Comparison of ENCODE assay signal across 8 cellular contexts in the genomic region with DNA sequence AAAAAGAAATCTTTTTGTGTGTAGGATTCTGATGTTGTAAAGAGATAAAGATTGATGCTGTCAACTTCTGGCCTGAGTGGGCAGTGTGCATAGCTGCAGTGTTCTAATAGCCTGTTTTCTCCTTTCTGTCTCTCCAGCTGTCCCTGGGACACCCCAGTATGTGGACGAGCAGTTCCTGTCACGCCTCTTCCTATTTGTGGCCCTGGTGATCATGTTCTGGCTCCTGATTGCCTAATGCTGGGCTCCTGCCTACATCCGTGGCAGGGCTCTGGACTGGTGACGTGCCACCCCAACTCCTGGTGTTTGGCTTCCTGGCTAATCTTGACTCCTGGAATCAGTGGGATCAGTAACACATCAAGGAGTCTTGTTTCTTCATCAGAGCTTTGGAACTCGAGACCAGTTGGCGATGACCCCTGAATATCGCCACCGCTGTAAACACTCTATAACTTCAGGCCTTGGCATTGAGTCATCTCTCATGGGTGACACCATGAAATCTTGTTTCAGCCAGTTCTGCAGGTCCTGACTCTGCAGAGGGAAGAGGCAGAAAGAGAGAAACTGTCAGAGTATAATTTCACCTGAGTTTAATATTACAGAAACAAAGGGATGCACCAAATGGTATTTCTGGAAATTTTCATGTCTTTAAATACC. TPM values are rescaled to one million over a fixed set of nuclear protein-coding genes. Genes with fewer than 3 reads are reported as not detected.
DNase-seq lines count a peak whose midpoint lies in the region; ATAC-seq, FAIRE-seq and TF ChIP-seq lines count a peak whose summit lies in the region.
"Not testable (repeated sequence)": the region's sequence is repeated elsewhere in the genome, so short reads cannot be mapped to it uniquely, and the experiment has no call there.

No MANE protein-coding gene starts in this region.

- not testable (repeated sequence) for H3K4me1 Mint-ChIP-seq in WTC11
- H3K4me1 Mint-ChIP-seq in mesothelial cell of epicardium: peaks cover 23% of the 10 kb centered on the region

- POLR2A ChIA-PET in WTC11 (lab: Charles Lee): not testable (repeated sequence)

- CTCF ChIA-PET in WTC11 (lab: Charles Lee): interaction anchor here (0.7 kb wide), 1 partner anchor 391 kb away, joined by 3 read pairs; no protein-coding TSS in a partner anchor

- not testable (repeated sequence) for TF ChIP-seq CTCF in 22Rv1 (IDR thresholded peaks at IDR 0.05); WTC11 (IDR thresholded peaks at IDR 0.05); bronchial epithelial cell (IDR thresholded peaks at IDR 0.05; ENCODE audit: insufficient read depth, low read length, severe bottlenecking); esophagus squamous epithelium (IDR thresholded peaks at IDR 0.05); mesothelial cell of epicardium (IDR thresholded peaks at IDR 0.05; ENCODE audit: unreplicated experiment); upper lobe of right lung (IDR thresholded peaks at IDR 0.05)

- intact Hi-C loops in esophagus squamous epithelium (cut with DNase I); right cardiac atrium (cut with DNase I); upper lobe of right lung (cut with DNase I): not testable (repeated sequence)
- intact Hi-C loops in sciatic nerve (cut with DNase I): loop anchor here (10.0 kb wide), 1 partner anchor 70 kb away; no protein-coding TSS in a partner anchor

- TF ChIP-seq POLR2A in esophagus squamous epithelium (IDR thresholded peaks at IDR 0.05): not testable (repeated sequence)

- WGBS in esophagus squamous epithelium, 2 donors: 63 to 77% methylated on average over 2 to 6 of the region's 8 CpGs
- 80% methylated on average over 8 of the region's 8 CpGs for WGBS in right cardiac atrium

- peak overlapping the region; percentile 46; the same call in 1 of the 2 replicates for H3K27ac Mint-ChIP-seq in WTC11
- peak overlapping the region; percentile 75 for H3K27ac Mint-ChIP-seq in mesothelial cell of epicardium

- not testable (repeated sequence) for H3K4me3 ChIP-seq in bronchial epithelial cell (ENCODE audit: low read depth, low read length); esophagus squamous epithelium; right cardiac atrium (ENCODE audit: low read length); upper lobe of right lung

- DNase-seq in WTC11 (ENCODE audit: low spot score); esophagus squamous epithelium (lab: John Stamatoyannopoulos, UW); right cardiac atrium; mesothelial cell of epicardium (ENCODE audit: low spot score in 2 of 2, unreplicated experiment in 2 of 2); sciatic nerve (ENCODE audit: low spot score); upper lobe of right lung: not testable (repeated sequence)
- peak; percentile 41 for DNase-seq in bronchial epithelial cell (ENCODE audit: low read depth)

- H3K27ac ChIP-seq in 22Rv1 (peak overlapping the region; percentile 46; the same call in 1 of the 2 replicates), esophagus squamous epithelium (peak overlapping the region; percentile 15 to 86 (median 57))
- H3K27ac ChIP-seq in right cardiac atrium (ENCODE audit: low read length); upper lobe of right lung: not testable (repeated sequence)

- not testable (repeated sequence) for ATAC-seq in WTC11
- ATAC-seq in right cardiac atrium (peak; percentile 44 to 60), sciatic nerve (peak; percentile 38), upper lobe of right lung (peak; percentile 75)

- peaks cover 14% of the 10 kb centered on the region for H3K36me3 ChIP-seq in bronchial epithelial cell (ENCODE audit: control insufficient read depth, insufficient read depth, low read length)
- peaks cover 0 to 63% (median 3%) of the 10 kb centered on the region in 3 donors for H3K36me3 ChIP-seq in esophagus squamous epithelium
- peaks cover 38% of the 10 kb centered on the region for H3K36me3 ChIP-seq in upper lobe of right lung

- FAIRE-seq in bronchial epithelial cell (lab: Jason Lieb, UNC): peak; percentile 99

- not testable (repeated sequence) for H3K27me3 ChIP-seq in bronchial epithelial cell (ENCODE audit: control insufficient read depth, insufficient read depth, low read length); esophagus squamous epithelium; right cardiac atrium (ENCODE audit: control insufficient read depth, insufficient read depth); upper lobe of right lung

- H3K36me3 Mint-ChIP-seq in WTC11: peaks cover 10% of the 10 kb centered on the region
- H3K36me3 Mint-ChIP-seq in mesothelial cell of epicardium: peaks cover 20% of the 10 kb centered on the region

- H3K27me3 Mint-ChIP-seq in WTC11 (ENCODE audit: low read depth); mesothelial cell of epicardium (ENCODE audit: low read depth): not testable (repeated sequence)

- H3K4me3 Mint-ChIP-seq in WTC11, mesothelial cell of epicardium: not testable (repeated sequence)

- H3K9me3 Mint-ChIP-seq in WTC11, mesothelial cell of epicardium: not testable (repeated sequence)

- not testable (repeated sequence) for H3K9me3 ChIP-seq in esophagus squamous epithelium; right cardiac atrium (ENCODE audit: control insufficient read depth, low read length); upper lobe of right lung

- H3K4me1 ChIP-seq in esophagus squamous epithelium: peaks cover 5 to 56% (median 6%) of the 10 kb centered on the region in 3 donors
- not testable (repeated sequence) for H3K4me1 ChIP-seq in right cardiac atrium (ENCODE audit: control insufficient read depth, insufficient read depth, low read length)
- H3K4me1 ChIP-seq in upper lobe of right lung: peaks cover 11% of the 10 kb centered on the region

RNA-seq across cellular contexts. Expression of a gene that starts 7.6 kb away (rescaled TPM):
- 33.1 to 42.8 TPM (median 33.6 TPM) in 3 replicates for total RNA-seq in WTC11 (2021)
- total RNA-seq in bronchial epithelial cell: 121 and 155 TPM in 2 replicates
- 100 to 1,000 TPM in 2 of 4 donors, 10 to 100 TPM in 2; 61.8 to 134 (median 109) TPM for total RNA-seq in esophagus squamous epithelium
- total RNA-seq in right cardiac atrium: 10 to 100 TPM in 3 of 4 donors, 1 to 10 TPM in 1; 8.9 to 12.1 (median 11.1) TPM
- 6.5 TPM for polyA plus RNA-seq in right cardiac atrium
- total RNA-seq in mesothelial cell of epicardium: 109 to 121 TPM (median 117 TPM) in 3 replicates
- 64.2 TPM for total RNA-seq in sciatic nerve
- total RNA-seq in upper lobe of right lung: 63.0 TPM

RNA-seq across cellular contexts. Expression of a gene that starts 44.5 kb away (rescaled TPM):
- total RNA-seq in WTC11 (2021): 18.0 to 19.8 TPM (median 18.0 TPM) in 3 replicates
- 58.4 and 73.0 TPM in 2 replicates for total RNA-seq in bronchial epithelial cell
- total RNA-seq in esophagus squamous epithelium: 10 to 100 TPM; 20.1 to 34.0 (median 27.5) TPM
- 10 to 100 TPM; 20.3 to 23.2 (median 21.6) TPM for total RNA-seq in right cardiac atrium
- 15.1 TPM for polyA plus RNA-seq in right cardiac atrium
- 27.4 to 28.6 TPM (median 27.8 TPM) in 3 replicates for total RNA-seq in mesothelial cell of epicardium
- total RNA-seq in sciatic nerve: 33.8 TPM
- 37.9 TPM for total RNA-seq in upper lobe of right lung
